In the genomic region with DNA sequence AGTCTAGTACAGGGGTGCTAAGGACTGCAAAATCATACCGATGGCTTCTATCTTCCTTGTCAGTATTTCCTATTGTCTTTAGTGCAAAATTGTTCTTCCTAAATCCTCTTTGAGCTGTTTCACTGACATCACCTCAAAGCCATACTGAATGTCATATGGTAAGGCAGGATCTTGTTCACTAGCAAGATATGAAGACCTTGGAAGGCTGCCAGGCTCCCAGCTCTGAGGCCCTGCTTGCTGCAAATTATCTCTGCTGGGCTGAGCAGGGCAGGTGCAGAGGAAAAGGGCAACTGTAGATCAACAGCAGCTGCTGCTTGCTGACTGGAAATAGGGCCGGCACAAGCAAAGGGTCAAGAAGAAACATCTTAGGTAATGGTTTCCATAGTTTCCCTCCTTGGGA, we compare ENCODE assay signal across 8 cellular contexts. TPM values are rescaled to one million over a fixed set of nuclear protein-coding genes. Genes with fewer than 3 reads are reported as not detected.
DNase-seq lines count a peak whose midpoint lies in the region; ATAC-seq and TF ChIP-seq lines count a peak whose summit lies in the region.

No MANE protein-coding gene starts in this region.

- no peak for ATAC-seq in CD8-positive, alpha-beta T cell

- H3K27me3 ChIP-seq in CD8-positive, alpha-beta T cell (ENCODE audit: insufficient read depth, low read length): no peaks in the 10 kb centered on the region

- no peaks in the 10 kb centered on the region for H3K9me3 Mint-ChIP-seq in activated CD4-positive, alpha-beta T cell treated with anti-CD3 and anti-CD28 coated beads, Interleukin-2, amount 10 ng/mL, durations not matched to agents 7 days and 5 days
- H3K9me3 Mint-ChIP-seq in osteocyte (ENCODE audit: unreplicated experiment): no peaks in the 10 kb centered on the region
- no peaks in the 10 kb centered on the region for H3K9me3 Mint-ChIP-seq in CD8-positive, alpha-beta T cell

- CTCF ChIA-PET in activated CD4-positive, alpha-beta T cell treated with anti-CD3 and anti-CD28 coated beads, Interleukin-2, amount 10 ng/mL, durations not matched to agents 7 days and 5 days (lab: Charles Lee): interaction anchor here (0.9 kb wide), 1 partner anchor 11 kb away, joined by 3 read pairs; no protein-coding TSS in a partner anchor
- CTCF ChIA-PET in CD8-positive, alpha-beta T cell (lab: Charles Lee): interaction anchor here (0.8 kb wide), 1 partner anchor 121 kb away, joined by 3 read pairs; no protein-coding TSS in a partner anchor

- peak; percentile 29 for TF ChIP-seq POLR2A in erythroblast (IDR thresholded peaks at IDR 0.05; ENCODE audit: low read length)

- no peaks in the 10 kb centered on the region for H3K36me3 Mint-ChIP-seq in activated CD4-positive, alpha-beta T cell treated with anti-CD3 and anti-CD28 coated beads, Interleukin-2, amount 10 ng/mL, durations not matched to agents 7 days and 5 days (ENCODE audit: low read depth)
- H3K36me3 Mint-ChIP-seq in osteocyte (ENCODE audit: unreplicated experiment): no peaks in the 10 kb centered on the region
- no peaks in the 10 kb centered on the region for H3K36me3 Mint-ChIP-seq in CD8-positive, alpha-beta T cell

- H3K4me1 ChIP-seq in CD8-positive, alpha-beta T cell (ENCODE audit: insufficient read depth, low read length): no peaks in the 10 kb centered on the region

- H3K4me3 Mint-ChIP-seq in activated CD4-positive, alpha-beta T cell treated with anti-CD3 and anti-CD28 coated beads, Interleukin-2, amount 10 ng/mL, durations not matched to agents 7 days and 5 days: no peak overlapping the region
- no peak overlapping the region for H3K4me3 Mint-ChIP-seq in osteocyte (ENCODE audit: unreplicated experiment)
- H3K4me3 Mint-ChIP-seq in CD8-positive, alpha-beta T cell: no peak overlapping the region

- H3K9me3 ChIP-seq in CD8-positive, alpha-beta T cell (ENCODE audit: low read length): no peaks in the 10 kb centered on the region

- POLR2A ChIA-PET in activated CD4-positive, alpha-beta T cell treated with anti-CD3 and anti-CD28 coated beads, Interleukin-2, amount 10 ng/mL, durations not matched to agents 7 days and 5 days (lab: Charles Lee): no interaction called here
- POLR2A ChIA-PET in CD8-positive, alpha-beta T cell (lab: Charles Lee): no interaction called here

- H3K27ac Mint-ChIP-seq in activated CD4-positive, alpha-beta T cell treated with anti-CD3 and anti-CD28 coated beads, Interleukin-2, amount 10 ng/mL, durations not matched to agents 7 days and 5 days: no peak overlapping the region
- no peak overlapping the region for H3K27ac Mint-ChIP-seq in osteocyte (ENCODE audit: unreplicated experiment)
- no peak overlapping the region for H3K27ac Mint-ChIP-seq in CD8-positive, alpha-beta T cell

- intact Hi-C loops in CD8-positive, alpha-beta T cell (cut with DNase I, micrococcal nuclease): loop anchor here in 1 of 2 experiments (10.0 kb wide), 1 partner anchor 123 kb away; no protein-coding TSS in a partner anchor

- H3K27ac ChIP-seq in CD8-positive, alpha-beta T cell (ENCODE audit: low read depth, low read length): no peak overlapping the region

- peaks cover 20% of the 10 kb centered on the region for H3K27me3 Mint-ChIP-seq in activated CD4-positive, alpha-beta T cell treated with anti-CD3 and anti-CD28 coated beads, Interleukin-2, amount 10 ng/mL, durations not matched to agents 7 days and 5 days
- H3K27me3 Mint-ChIP-seq in osteocyte (ENCODE audit: unreplicated experiment): peaks cover 17% of the 10 kb centered on the region
- no peaks in the 10 kb centered on the region for H3K27me3 Mint-ChIP-seq in CD8-positive, alpha-beta T cell (ENCODE audit: low read depth)

- H3K4me1 Mint-ChIP-seq in activated CD4-positive, alpha-beta T cell treated with anti-CD3 and anti-CD28 coated beads, Interleukin-2, amount 10 ng/mL, durations not matched to agents 7 days and 5 days: peaks cover 17% of the 10 kb centered on the region
- peaks cover 14% of the 10 kb centered on the region for H3K4me1 Mint-ChIP-seq in osteocyte (ENCODE audit: unreplicated experiment)
- H3K4me1 Mint-ChIP-seq in CD8-positive, alpha-beta T cell (ENCODE audit: low read depth): no peaks in the 10 kb centered on the region

- TF ChIP-seq CTCF in osteocyte (IDR thresholded peaks at IDR 0.05): no peak
- no peak for TF ChIP-seq CTCF in CD8-positive, alpha-beta T cell (IDR thresholded peaks at IDR 0.05)

- peak; percentile 9 for DNase-seq in activated CD4-positive, alpha-beta T cell treated with anti-CD3 and anti-CD28 coated beads for 48 hours
- DNase-seq in activated CD4-positive, alpha-beta T cell treated with anti-CD3 and anti-CD28 coated beads, Interleukin-2, amount 10 ng/mL, durations not matched to agents 7 days and 5 days: no peak
- DNase-seq in HT-29 (ENCODE audit: low spot score) (peak; percentile 50), NCI-H748 (lab: John Stamatoyannopoulos, UW; ENCODE audit: unreplicated experiment) (peak; percentile 99), erythroblast (lab: John Stamatoyannopoulos, UW) (peak; percentile 96 to 99), osteocyte (ENCODE audit: extremely low spot score, unreplicated experiment) (no peak)
- no peak for DNase-seq in activated CD4-positive, alpha-beta T cell treated with anti-CD3 and anti-CD28 coated beads, Interleukin-2, amount 50 U/mL, for 4 hours
- no peak for DNase-seq in CD8-positive, alpha-beta T cell

- H3K4me3 ChIP-seq in CD8-positive, alpha-beta T cell (ENCODE audit: low read depth, low read length): no peak overlapping the region

- no peaks in the 10 kb centered on the region for H3K36me3 ChIP-seq in CD8-positive, alpha-beta T cell (ENCODE audit: insufficient read depth, low read length)

RNA-seq across cellular contexts. Expression of a gene that starts 58.2 kb away (rescaled TPM):
- 10 to 100 TPM; 14.8 to 19.1 TPM for total RNA-seq in activated CD4-positive, alpha-beta T cell treated with anti-CD3 and anti-CD28 coated beads, Interleukin-2, amount 10 ng/mL, durations not matched to agents 7 days and 5 days
- 10.4 and 10.5 TPM in 2 replicates for total RNA-seq in HT-29 (2014; rRNA removed; shearing (Covaris generic))
- 23.0 and 24.4 TPM in 2 replicates for total RNA-seq in osteocyte
- total RNA-seq in CD8-positive, alpha-beta T cell: 100 to 1,000 TPM in 1 of 2 experiments, 10 to 100 TPM in 1; 96.2 to 101 TPM

Comparison
In these comparisons a context has a peak if more than half of its experiments do, and no peak if none do; other contexts are left out.
1. DNase-seq: peak in activated CD4-positive, alpha-beta T cell treated with anti-CD3 and anti-CD28 coated beads for 48 hours (single experiment), HT-29 (single experiment), NCI-H748 (single experiment) and erythroblast (2 of 2); none in activated CD4-positive, alpha-beta T cell treated with anti-CD3 and anti-CD28 coated beads, Interleukin-2, amount 10 ng/mL, durations not matched to agents 7 days and 5 days (single experiment), osteocyte (single experiment), activated CD4-positive, alpha-beta T cell treated with anti-CD3 and anti-CD28 coated beads, Interleukin-2, amount 50 U/mL, for 4 hours (0 of 2) and CD8-positive, alpha-beta T cell (0 of 7).